Comparison of ENCODE assay signal across 1 cellular context in genomic region chr1:203638076-203638475, GRCh38.
TF ChIP-seq lines count a peak whose summit lies in the region.

No MANE protein-coding gene starts in this region.

TF ChIP-seq in WTC11, 78 proteins besides CTCF, POLR2A, EP300 and RAD21 (continued from another document):
- TF ChIP-seq ATF6 (CRISPR knock-in tag; IDR thresholded peaks at IDR 0.05) (no peak), HMGA2 (CRISPR knock-in tag; IDR thresholded peaks at IDR 0.05) (no peak), MYBL2 (CRISPR knock-in tag; IDR thresholded peaks at IDR 0.05) (no peak), ZBTB21 (CRISPR knock-in tag; IDR thresholded peaks at IDR 0.05; ENCODE audit: borderline replicate concordance) (no peak)
TF ChIP-seq in WTC11: peak in this region for 0.
